ENCODE assay signal across 8 cellular contexts in genomic region chr11:132126973-132127900, GRCh38.
A peak's percentile ranks its signal among the peaks of the same experiment; 100 is the strongest.
DNase-seq lines count a peak whose midpoint lies in the region; ATAC-seq, FAIRE-seq and TF ChIP-seq lines count a peak whose summit lies in the region.

No MANE protein-coding gene starts in this region.

- H3K4me3 ChIP-seq in bronchial epithelial cell (ENCODE audit: low read depth, low read length): no peak overlapping the region
- no peak overlapping the region for H3K4me3 ChIP-seq in keratinocyte (ENCODE audit: control insufficient read depth in 2 of 3, extremely low read depth in 1 of 3, insufficient read depth in 2 of 3, low read depth in 1 of 3, low read length in 3 of 3)

- peaks cover 3% of the 10 kb centered on the region for H3K79me2 ChIP-seq in keratinocyte (ENCODE audit: control insufficient read depth, insufficient read depth, low read length)

- H3K27ac ChIP-seq in keratinocyte (ENCODE audit: control insufficient read depth, insufficient read depth, low read length): peak overlapping the region; percentile 56

- no peaks in the 10 kb centered on the region for H3K36me3 ChIP-seq in bronchial epithelial cell (ENCODE audit: control insufficient read depth, insufficient read depth, low read length)
- H3K36me3 ChIP-seq in keratinocyte (ENCODE audit: control insufficient read depth in 2 of 2, extremely low read depth in 1 of 2, insufficient read depth in 2 of 2, low read length in 2 of 2): no peaks in the 10 kb centered on the region

- TF ChIP-seq CTCF in GM10266 (IDR thresholded peaks at IDR 0.05; ENCODE audit: control insufficient read depth, insufficient read depth, low read depth, missing control alignments) (peak; percentile 47), bronchial epithelial cell (IDR thresholded peaks at IDR 0.05; ENCODE audit: insufficient read depth, low read length, severe bottlenecking) (peak; percentile 44), keratinocyte (optimal IDR thresholded peaks at IDR 0.05 in 1 of 3, IDR thresholded peaks at IDR 0.05 in 1 of 3, conservative IDR thresholded peaks at IDR 0.05 in 1 of 3; ENCODE audit: extremely low read depth in 1 of 3, insufficient read depth in 2 of 3, low read length in 3 of 3) (peak; percentile 46 to 66 (median 63))

- ATAC-seq in GM18870 (IDR thresholded peaks at IDR 0.05; ENCODE audit: unreplicated experiment) (no peak), GM21737 (IDR thresholded peaks at IDR 0.05; ENCODE audit: unreplicated experiment) (no peak)

- H3K9me1 ChIP-seq in keratinocyte (ENCODE audit: control insufficient read depth, extremely low read depth, insufficient read depth, low read length): no peaks in the 10 kb centered on the region

- no peaks in the 10 kb centered on the region for H3K9me3 ChIP-seq in keratinocyte (ENCODE audit: control insufficient read depth, low read depth, low read length)

- H3K9ac ChIP-seq in keratinocyte (ENCODE audit: control insufficient read depth, extremely low read depth, insufficient read depth, low read length): no peak overlapping the region

- peaks cover 21% of the 10 kb centered on the region for H3K4me1 ChIP-seq in keratinocyte (ENCODE audit: control insufficient read depth, extremely low read depth, insufficient read depth, low read length)

- DNase-seq in GM10266 (ENCODE audit: extremely low spot score) (peak; percentile 42), NCI-H2196 (lab: John Stamatoyannopoulos, UW; ENCODE audit: unreplicated experiment) (peak; percentile 17), bronchial epithelial cell (ENCODE audit: low read depth) (peak; percentile 59), keratinocyte (ENCODE audit: low read depth, low spot score) (no peak), superior temporal gyrus (ENCODE audit: extremely low spot score) (peak; percentile 89), SW 1271 (lab: John Stamatoyannopoulos, UW) (no peak)

- peak overlapping the region; percentile 72 for H3K4me2 ChIP-seq in keratinocyte (ENCODE audit: control insufficient read depth, extremely low read depth, insufficient read depth, low read depth, low read length)

- FAIRE-seq in bronchial epithelial cell (lab: Jason Lieb, UNC) (peak; percentile 93), keratinocyte (lab: Jason Lieb, UNC) (peak; percentile 46)

- dilution Hi-C loops in keratinocyte (cut with MboI; ENCODE audit: extremely low pct_ligation_motif_present, low sequenced_read_pairs): no loop called here

- H3K27me3 ChIP-seq in bronchial epithelial cell (ENCODE audit: control insufficient read depth, insufficient read depth, low read length): no peaks in the 10 kb centered on the region
- no peaks in the 10 kb centered on the region for H3K27me3 ChIP-seq in keratinocyte (ENCODE audit: control insufficient read depth, extremely low read depth, insufficient read depth, low read length)

- H2AFZ ChIP-seq in keratinocyte (ENCODE audit: control insufficient read depth, low read length): no peak overlapping the region

- no peaks in the 10 kb centered on the region for H4K20me1 ChIP-seq in keratinocyte (ENCODE audit: control insufficient read depth, extremely low read depth, insufficient read depth, low read length)

Comparison
In these comparisons a context has a peak if more than half of its experiments do, and no peak if none do; other contexts are left out.
1. DNase-seq: peak in GM10266 (single experiment), NCI-H2196 (single experiment), bronchial epithelial cell (single experiment) and superior temporal gyrus (single experiment); none in keratinocyte (single experiment) and SW 1271 (0 of 2).
2. Peak in every context shown above with its lines, with median percentiles within 50 percentile points of each other: CTCF ChIP-seq.